In genomic region chr13:30307194-30307965, GRCh38 we compare ENCODE assay signal across 1 cellular context.
TF ChIP-seq lines count a peak whose summit lies in the region.

TSS of gene KATNAL1 (minus strand) at chr13:30307551. CDS start at chr13:30283777, 23,774 bp downstream.

TF ChIP-seq in SK-N-SH treated with all-trans-retinoic acid at 6 μM for 48 hours, 23 proteins besides CTCF, POLR2A, EP300 and RAD21 (continued from another document):
- TF ChIP-seq TSHZ2 (CRISPR knock-in tag; IDR thresholded peaks at IDR 0.05): peak; percentile 59; the same call in 1 of the 2 replicates
